Comparison of ENCODE assay signal across 11 cellular contexts in genomic region chr14:97106166-97106565, GRCh38.
DNase-seq lines count a peak whose midpoint lies in the region; ATAC-seq and TF ChIP-seq lines count a peak whose summit lies in the region.
"Had no signal": no experiment of that assay in that cellular context is flagged by ENCODE, and none has a peak within 500 bp of the region (broad histone marks: within the 10 kb centered on the region; RNA-seq: fewer than 3 reads in every experiment).

No MANE protein-coding gene starts in this region.

- WGBS in thymus, result 49% methylated on average over 5 of the region's 5 CpGs

- peaks cover 1% of the 10 kb centered on the region for H3K9me3 ChIP-seq in thymus (ENCODE audit: control insufficient read depth)
- H3K9me3 ChIP-seq in left lung, result peaks cover 0 to 12% of the 10 kb centered on the region in 2 donors

- no peak for TF ChIP-seq CTCF in left lung (IDR thresholded peaks at IDR 0.05)

- peak; percentile 42 for ATAC-seq in activated CD8-positive, alpha-beta memory T cell treated with anti-CD3 and anti-CD28 coated beads, Interleukin-2, amount 10 ng/mL, durations not matched to agents 7 days and 5 days
- ATAC-seq in GM21825 (IDR thresholded peaks at IDR 0.05; ENCODE audit: unreplicated experiment), result peak; percentile 74
- ATAC-seq in left lung, result no peak
- ATAC-seq: heart left ventricle had no signal

- H3K4me1 ChIP-seq in thymus (ENCODE audit: control insufficient read depth, insufficient read depth, low read length), result no peaks in the 10 kb centered on the region
- H3K4me1 ChIP-seq in left lung, result no peaks in the 10 kb centered on the region
- H3K4me1 ChIP-seq: heart left ventricle had no signal

- H3K36me3 ChIP-seq in thymus (ENCODE audit: control insufficient read depth, insufficient read depth) (no peaks in the 10 kb centered on the region), left lung (no peaks in the 10 kb centered on the region)
- H3K36me3 ChIP-seq: heart left ventricle had no signal

- H3K4me3 Mint-ChIP-seq in activated CD8-positive, alpha-beta memory T cell treated with anti-CD3 and anti-CD28 coated beads, Interleukin-2, amount 10 ng/mL, durations not matched to agents 7 days and 5 days, result no peak overlapping the region
- H3K4me3 Mint-ChIP-seq: H9 had no signal

- H3K9me3 Mint-ChIP-seq in activated CD8-positive, alpha-beta memory T cell treated with anti-CD3 and anti-CD28 coated beads, Interleukin-2, amount 10 ng/mL, durations not matched to agents 7 days and 5 days (ENCODE audit: low read depth), result peaks cover 9% of the 10 kb centered on the region
- H3K9me3 Mint-ChIP-seq: H9 had no signal

- H3K4me1 Mint-ChIP-seq in activated CD8-positive, alpha-beta memory T cell treated with anti-CD3 and anti-CD28 coated beads, Interleukin-2, amount 10 ng/mL, durations not matched to agents 7 days and 5 days, result peaks cover 6% of the 10 kb centered on the region

- peak overlapping the region; percentile 30 for H3K27ac Mint-ChIP-seq in activated CD8-positive, alpha-beta memory T cell treated with anti-CD3 and anti-CD28 coated beads, Interleukin-2, amount 10 ng/mL, durations not matched to agents 7 days and 5 days

- H3K27ac ChIP-seq in thymus (ENCODE audit: low read depth) (peak overlapping the region; percentile 20), left lung (no peak overlapping the region)
- H3K27ac ChIP-seq: heart left ventricle had no signal

- CTCF ChIA-PET in activated CD8-positive, alpha-beta memory T cell treated with anti-CD3 and anti-CD28 coated beads, Interleukin-2, amount 10 ng/mL, durations not matched to agents 7 days and 5 days (lab: Charles Lee), result no interaction called here

- no peaks in the 10 kb centered on the region for H3K27me3 ChIP-seq in thymus (ENCODE audit: control insufficient read depth, insufficient read depth)
- peaks cover 0 to 21% of the 10 kb centered on the region in 2 donors for H3K27me3 ChIP-seq in left lung

- intact Hi-C loops in left lung (cut with DNase I), result no loop called here

- peaks cover 8% of the 10 kb centered on the region for H3K36me3 Mint-ChIP-seq in activated CD8-positive, alpha-beta memory T cell treated with anti-CD3 and anti-CD28 coated beads, Interleukin-2, amount 10 ng/mL, durations not matched to agents 7 days and 5 days

- no peak overlapping the region for H3K4me3 ChIP-seq in thymus (ENCODE audit: low read length)
- no peak overlapping the region for H3K4me3 ChIP-seq in left lung
- H3K4me3 ChIP-seq: heart left ventricle had no signal

- DNase-seq in activated CD8-positive, alpha-beta memory T cell treated with anti-CD3 and anti-CD28 coated beads, Interleukin-2, amount 10 ng/mL, durations not matched to agents 7 days and 5 days, result peak; percentile 52
- DNase-seq in activated CD8-positive, alpha-beta memory T cell treated with anti-CD3 and anti-CD28 coated beads, Interleukin-2, amount 50 U/mL, for 48 hours, result no peak
- peak; percentile 18 for DNase-seq in NCI-H526 treated with DMSO at 0.1 percent for 48 hours (lab: John Stamatoyannopoulos, UW)
- DNase-seq in left lung, result no peak
- DNase-seq in islet precursor cell, result no peak
- DNase-seq in NCI-H2196 treated with DMSO at 0.1 percent for 48 hours (lab: John Stamatoyannopoulos, UW; ENCODE audit: unreplicated experiment), result no peak
- DNase-seq: activated CD4-positive, alpha-beta T cell treated with anti-CD3 and anti-CD28 coated beads for 1 hour; H9; heart left ventricle had no signal

- H3K27me3 Mint-ChIP-seq in activated CD8-positive, alpha-beta memory T cell treated with anti-CD3 and anti-CD28 coated beads, Interleukin-2, amount 10 ng/mL, durations not matched to agents 7 days and 5 days, result peaks cover 24% of the 10 kb centered on the region

Comparison
In these comparisons a context has a peak if more than half of its experiments do, and no peak if none do; other contexts are left out.
1. DNase-seq: peak in activated CD8-positive, alpha-beta memory T cell treated with anti-CD3 and anti-CD28 coated beads, Interleukin-2, amount 10 ng/mL, durations not matched to agents 7 days and 5 days (single experiment) and NCI-H526 treated with DMSO at 0.1 percent for 48 hours (single experiment); none in activated CD8-positive, alpha-beta memory T cell treated with anti-CD3 and anti-CD28 coated beads, Interleukin-2, amount 50 U/mL, for 48 hours (single experiment), left lung (0 of 2), islet precursor cell (single experiment) and NCI-H2196 treated with DMSO at 0.1 percent for 48 hours (single experiment).